Comparison of ENCODE assay signal across 1 cellular context in genomic region chr13:98581971-98582702, GRCh38.
TF ChIP-seq lines count a peak whose summit lies in the region.

No MANE protein-coding gene starts in this region.

TF ChIP-seq in GM23338, 12 proteins besides CTCF, POLR2A, EP300 and RAD21 (continued from another document):
- TF ChIP-seq, protein P1, sequence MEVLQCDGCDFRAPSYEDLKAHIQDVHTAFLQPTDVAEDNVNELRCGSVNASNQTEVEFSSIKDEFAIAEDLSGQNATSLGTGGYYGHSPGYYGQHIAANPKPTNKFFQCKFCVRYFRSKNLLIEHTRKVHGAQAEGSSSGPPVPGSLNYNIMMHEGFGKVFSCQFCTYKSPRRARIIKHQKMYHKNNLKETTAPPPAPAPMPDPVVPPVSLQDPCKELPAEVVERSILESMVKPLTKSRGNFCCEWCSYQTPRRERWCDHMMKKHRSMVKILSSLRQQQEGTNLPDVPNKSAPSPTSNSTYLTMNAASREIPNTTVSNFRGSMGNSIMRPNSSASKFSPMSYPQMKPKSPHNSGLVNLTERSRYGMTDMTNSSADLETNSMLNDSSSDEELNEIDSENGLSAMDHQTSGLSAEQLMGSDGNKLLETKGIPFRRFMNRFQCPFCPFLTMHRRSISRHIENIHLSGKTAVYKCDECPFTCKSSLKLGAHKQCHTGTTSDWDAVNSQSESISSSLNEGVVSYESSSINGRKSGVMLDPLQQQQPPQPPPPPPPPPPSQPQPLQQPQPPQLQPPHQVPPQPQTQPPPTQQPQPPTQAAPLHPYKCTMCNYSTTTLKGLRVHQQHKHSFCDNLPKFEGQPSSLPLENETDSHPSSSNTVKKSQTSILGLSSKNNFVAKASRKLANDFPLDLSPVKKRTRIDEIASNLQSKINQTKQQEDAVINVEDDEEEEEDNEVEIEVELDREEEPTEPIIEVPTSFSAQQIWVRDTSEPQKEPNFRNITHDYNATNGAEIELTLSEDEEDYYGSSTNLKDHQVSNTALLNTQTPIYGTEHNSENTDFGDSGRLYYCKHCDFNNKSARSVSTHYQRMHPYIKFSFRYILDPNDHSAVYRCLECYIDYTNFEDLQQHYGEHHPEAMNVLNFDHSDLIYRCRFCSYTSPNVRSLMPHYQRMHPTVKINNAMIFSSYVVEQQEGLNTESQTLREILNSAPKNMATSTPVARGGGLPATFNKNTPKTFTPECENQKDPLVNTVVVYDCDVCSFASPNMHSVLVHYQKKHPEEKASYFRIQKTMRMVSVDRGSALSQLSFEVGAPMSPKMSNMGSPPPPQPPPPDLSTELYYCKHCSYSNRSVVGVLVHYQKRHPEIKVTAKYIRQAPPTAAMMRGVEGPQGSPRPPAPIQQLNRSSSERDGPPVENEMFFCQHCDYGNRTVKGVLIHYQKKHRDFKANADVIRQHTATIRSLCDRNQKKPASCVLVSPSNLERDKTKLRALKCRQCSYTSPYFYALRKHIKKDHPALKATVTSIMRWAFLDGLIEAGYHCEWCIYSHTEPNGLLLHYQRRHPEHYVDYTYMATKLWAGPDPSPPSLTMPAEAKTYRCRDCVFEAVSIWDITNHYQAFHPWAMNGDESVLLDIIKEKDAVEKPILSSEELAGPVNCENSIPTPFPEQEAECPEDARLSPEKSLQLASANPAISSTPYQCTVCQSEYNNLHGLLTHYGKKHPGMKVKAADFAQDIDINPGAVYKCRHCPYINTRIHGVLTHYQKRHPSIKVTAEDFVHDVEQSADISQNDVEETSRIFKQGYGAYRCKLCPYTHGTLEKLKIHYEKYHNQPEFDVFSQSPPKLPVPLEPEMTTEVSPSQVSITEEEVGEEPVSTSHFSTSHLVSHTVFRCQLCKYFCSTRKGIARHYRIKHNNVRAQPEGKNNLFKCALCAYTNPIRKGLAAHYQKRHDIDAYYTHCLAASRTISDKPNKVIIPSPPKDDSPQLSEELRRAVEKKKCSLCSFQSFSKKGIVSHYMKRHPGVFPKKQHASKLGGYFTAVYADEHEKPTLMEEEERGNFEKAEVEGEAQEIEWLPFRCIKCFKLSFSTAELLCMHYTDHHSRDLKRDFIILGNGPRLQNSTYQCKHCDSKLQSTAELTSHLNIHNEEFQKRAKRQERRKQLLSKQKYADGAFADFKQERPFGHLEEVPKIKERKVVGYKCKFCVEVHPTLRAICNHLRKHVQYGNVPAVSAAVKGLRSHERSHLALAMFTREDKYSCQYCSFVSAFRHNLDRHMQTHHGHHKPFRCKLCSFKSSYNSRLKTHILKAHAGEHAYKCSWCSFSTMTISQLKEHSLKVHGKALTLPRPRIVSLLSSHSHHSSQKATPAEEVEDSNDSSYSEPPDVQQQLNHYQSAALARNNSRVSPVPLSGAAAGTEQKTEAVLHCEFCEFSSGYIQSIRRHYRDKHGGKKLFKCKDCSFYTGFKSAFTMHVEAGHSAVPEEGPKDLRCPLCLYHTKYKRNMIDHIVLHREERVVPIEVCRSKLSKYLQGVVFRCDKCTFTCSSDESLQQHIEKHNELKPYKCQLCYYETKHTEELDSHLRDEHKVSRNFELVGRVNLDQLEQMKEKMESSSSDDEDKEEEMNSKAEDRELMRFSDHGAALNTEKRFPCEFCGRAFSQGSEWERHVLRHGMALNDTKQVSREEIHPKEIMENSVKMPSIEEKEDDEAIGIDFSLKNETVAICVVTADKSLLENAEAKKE (CRISPR knock-in tag; IDR thresholded peaks at IDR 0.05), result no peak
- TF ChIP-seq JUNB (IDR thresholded peaks at IDR 0.05; ENCODE audit: unreplicated experiment), result no peak
